In genomic region chr4:48360966-48361470, GRCh38 we compare ENCODE assay signal across 1 cellular context.
TF ChIP-seq lines count a peak whose summit lies in the region.

No MANE protein-coding gene starts in this region.

TF ChIP-seq in WTC11, 78 proteins besides CTCF, POLR2A, EP300 and RAD21 (continued from another document):
- TF ChIP-seq E2F5 (CRISPR knock-in tag; IDR thresholded peaks at IDR 0.05) (no peak), IRF1 (CRISPR knock-in tag; IDR thresholded peaks at IDR 0.05) (no peak), ZNF512 (CRISPR knock-in tag; IDR thresholded peaks at IDR 0.05; ENCODE audit: borderline replicate concordance) (no peak), USF2 (CRISPR knock-in tag; IDR thresholded peaks at IDR 0.05) (no peak), NR2C2 (CRISPR knock-in tag; IDR thresholded peaks at IDR 0.05) (no peak), ATF3 (CRISPR knock-in tag; conservative IDR thresholded peaks at IDR 0.05) (no peak), CBFB (CRISPR knock-in tag; IDR thresholded peaks at IDR 0.05; ENCODE audit: low read depth) (no peak), SMAD3 (CRISPR knock-in tag; IDR thresholded peaks at IDR 0.05; ENCODE audit: borderline replicate concordance) (no peak), NR1H2 (CRISPR knock-in tag; IDR thresholded peaks at IDR 0.05) (no peak), IRF2 (CRISPR knock-in tag; IDR thresholded peaks at IDR 0.05; ENCODE audit: borderline replicate concordance, low read depth) (no peak), ATF2 (CRISPR knock-in tag; IDR thresholded peaks at IDR 0.05; ENCODE audit: borderline replicate concordance, low read depth) (no peak), MAX (CRISPR knock-in tag; IDR thresholded peaks at IDR 0.05) (no peak), ZNF263 (CRISPR knock-in tag; IDR thresholded peaks at IDR 0.05; ENCODE audit: low read depth) (no peak)
